1 cellular context compared by ENCODE assay signal in the genomic region with DNA sequence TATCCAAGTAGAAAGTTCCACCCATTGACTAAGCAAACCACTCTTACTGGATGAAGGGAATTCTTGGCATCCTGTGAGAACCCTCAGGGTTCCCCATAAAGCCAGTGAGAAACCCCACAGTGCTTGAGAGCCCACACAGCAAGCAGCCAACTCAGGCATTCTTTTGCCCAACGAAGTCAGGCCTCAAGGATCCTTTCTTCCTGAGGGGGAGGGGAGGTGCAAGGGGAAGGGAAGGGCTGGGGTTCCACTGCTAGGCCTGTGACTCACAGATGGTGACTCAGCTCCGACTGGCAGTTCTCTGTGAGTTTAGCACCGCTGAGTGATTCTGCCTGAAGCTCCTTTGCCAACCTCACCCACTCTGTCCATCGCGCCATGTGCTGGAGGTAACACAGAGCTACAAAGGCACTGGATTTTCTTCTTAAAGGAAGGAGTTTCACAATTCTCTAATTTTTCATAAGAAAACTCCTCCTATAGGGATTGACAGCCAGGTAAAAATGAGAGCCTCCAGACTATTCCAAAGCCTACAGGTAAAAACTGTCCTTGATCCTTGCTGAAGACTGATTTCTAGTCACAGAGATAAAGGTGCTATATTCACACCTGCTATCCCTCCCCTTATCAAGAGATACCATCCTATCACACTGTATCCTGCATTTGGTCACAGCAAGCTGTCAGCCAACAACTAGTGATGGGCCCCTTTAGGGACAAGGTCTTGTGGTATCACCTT.
TF ChIP-seq lines count a peak whose summit lies in the region.

No MANE protein-coding gene starts in this region.

TF ChIP-seq in A549, 52 proteins besides CTCF, POLR2A, EP300 and RAD21 (continued from another document):
- TF ChIP-seq, protein P1, sequence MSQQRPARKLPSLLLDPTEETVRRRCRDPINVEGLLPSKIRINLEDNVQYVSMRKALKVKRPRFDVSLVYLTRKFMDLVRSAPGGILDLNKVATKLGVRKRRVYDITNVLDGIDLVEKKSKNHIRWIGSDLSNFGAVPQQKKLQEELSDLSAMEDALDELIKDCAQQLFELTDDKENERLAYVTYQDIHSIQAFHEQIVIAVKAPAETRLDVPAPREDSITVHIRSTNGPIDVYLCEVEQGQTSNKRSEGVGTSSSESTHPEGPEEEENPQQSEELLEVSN (IDR thresholded peaks at IDR 0.05; ENCODE audit: borderline replicate concordance, low read depth): no peak
- TF ChIP-seq MAZ (IDR thresholded peaks at IDR 0.05; ENCODE audit: borderline replicate concordance, low read depth, low read length): no peak
- TF ChIP-seq, protein P2, sequence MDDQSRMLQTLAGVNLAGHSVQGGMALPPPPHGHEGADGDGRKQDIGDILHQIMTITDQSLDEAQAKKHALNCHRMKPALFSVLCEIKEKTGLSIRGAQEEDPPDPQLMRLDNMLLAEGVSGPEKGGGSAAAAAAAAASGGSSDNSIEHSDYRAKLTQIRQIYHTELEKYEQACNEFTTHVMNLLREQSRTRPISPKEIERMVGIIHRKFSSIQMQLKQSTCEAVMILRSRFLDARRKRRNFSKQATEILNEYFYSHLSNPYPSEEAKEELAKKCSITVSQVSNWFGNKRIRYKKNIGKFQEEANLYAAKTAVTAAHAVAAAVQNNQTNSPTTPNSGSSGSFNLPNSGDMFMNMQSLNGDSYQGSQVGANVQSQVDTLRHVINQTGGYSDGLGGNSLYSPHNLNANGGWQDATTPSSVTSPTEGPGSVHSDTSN (IDR thresholded peaks at IDR 0.05): 0 out of 2 replicates have a peak, but pooled peaks have one; percentile 25
- TF ChIP-seq, protein P3, sequence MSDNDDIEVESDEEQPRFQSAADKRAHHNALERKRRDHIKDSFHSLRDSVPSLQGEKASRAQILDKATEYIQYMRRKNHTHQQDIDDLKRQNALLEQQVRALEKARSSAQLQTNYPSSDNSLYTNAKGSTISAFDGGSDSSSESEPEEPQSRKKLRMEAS (IDR thresholded peaks at IDR 0.05): peak; percentile 91
- peak in 1 of 2 experiments; percentile 62; a peak in 3 of 5 replicates for TF ChIP-seq JUN (IDR thresholded peaks at IDR 0.05)
- no peak for TF ChIP-seq CBX2 (IDR thresholded peaks at IDR 0.05; ENCODE audit: borderline replicate concordance, low read depth)
- no peak for TF ChIP-seq CBX8 (IDR thresholded peaks at IDR 0.05)
- no peak for TF ChIP-seq ZC3H11A (IDR thresholded peaks at IDR 0.05)
- TF ChIP-seq ESRRA (IDR thresholded peaks at IDR 0.05; ENCODE audit: borderline replicate concordance, low read length): no peak
- TF ChIP-seq RFX5 (IDR thresholded peaks at IDR 0.05): no peak
- peak in 1 of 2 experiments; percentile 15; a peak in 1 of 4 replicates for TF ChIP-seq CEBPB (IDR thresholded peaks at IDR 0.05)
- no peak for TF ChIP-seq NR3C1 (IDR thresholded peaks at IDR 0.05)
- no peak for TF ChIP-seq ZFP36 (IDR thresholded peaks at IDR 0.05; ENCODE audit: borderline replicate concordance, partially characterized antibody)
- TF ChIP-seq GATA3 (IDR thresholded peaks at IDR 0.05; ENCODE audit: borderline replicate concordance): peak; percentile 34
- TF ChIP-seq EHMT2 (IDR thresholded peaks at IDR 0.05; ENCODE audit: low read depth): no peak
- TF ChIP-seq, protein P4, sequence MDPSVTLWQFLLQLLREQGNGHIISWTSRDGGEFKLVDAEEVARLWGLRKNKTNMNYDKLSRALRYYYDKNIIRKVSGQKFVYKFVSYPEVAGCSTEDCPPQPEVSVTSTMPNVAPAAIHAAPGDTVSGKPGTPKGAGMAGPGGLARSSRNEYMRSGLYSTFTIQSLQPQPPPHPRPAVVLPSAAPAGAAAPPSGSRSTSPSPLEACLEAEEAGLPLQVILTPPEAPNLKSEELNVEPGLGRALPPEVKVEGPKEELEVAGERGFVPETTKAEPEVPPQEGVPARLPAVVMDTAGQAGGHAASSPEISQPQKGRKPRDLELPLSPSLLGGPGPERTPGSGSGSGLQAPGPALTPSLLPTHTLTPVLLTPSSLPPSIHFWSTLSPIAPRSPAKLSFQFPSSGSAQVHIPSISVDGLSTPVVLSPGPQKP (IDR thresholded peaks at IDR 0.05; ENCODE audit: low read depth, low read length): no peak
- TF ChIP-seq CHD2 (IDR thresholded peaks at IDR 0.05; ENCODE audit: low read length, partially characterized antibody): peak; percentile 35
- TF ChIP-seq FOSB (CRISPR knock-in tag; IDR thresholded peaks at IDR 0.05): 0 out of 2 replicates have a peak, but pooled peaks have one; percentile 25
- peak; percentile 87 for TF ChIP-seq FOSL2 (IDR thresholded peaks at IDR 0.05)
- TF ChIP-seq FOSL2 (CRISPR knock-in tag; IDR thresholded peaks at IDR 0.05): peak; percentile 97
- TF ChIP-seq BHLHE40 (IDR thresholded peaks at IDR 0.05; ENCODE audit: low read depth, low read length): no peak
- no peak for TF ChIP-seq PHF8 (IDR thresholded peaks at IDR 0.05; ENCODE audit: borderline replicate concordance, low read depth)
- TF ChIP-seq ZSCAN20 (CRISPR knock-in tag; IDR thresholded peaks at IDR 0.05): no peak
- no peak for TF ChIP-seq RARB (CRISPR knock-in tag; IDR thresholded peaks at IDR 0.05)
- TF ChIP-seq RCOR1 (IDR thresholded peaks at IDR 0.05; ENCODE audit: low read depth, low read length): no peak
